ENCODE assay signal across 8 cellular contexts in genomic region chr15:51623386-51623938, GRCh38. TPM values are rescaled to one million over a fixed set of nuclear protein-coding genes. Genes with fewer than 3 reads are reported as not detected.
A peak's percentile ranks its signal among the peaks of the same experiment; 100 is the strongest.
DNase-seq lines count a peak whose midpoint lies in the region; ATAC-seq and TF ChIP-seq lines count a peak whose summit lies in the region.

No MANE protein-coding gene starts in this region.

- no peaks in the 10 kb centered on the region for H3K9me3 ChIP-seq in breast epithelium

- H3K4me1 ChIP-seq in breast epithelium, result no peaks in the 10 kb centered on the region

- no peaks in the 10 kb centered on the region for H3K27me3 ChIP-seq in breast epithelium

- peak overlapping the region; percentile 81 to 98 (median 89) for H3K4me3 ChIP-seq in breast epithelium

- H3K36me3 ChIP-seq in breast epithelium, result no peaks in the 10 kb centered on the region

- H3K27ac ChIP-seq in breast epithelium, result peak overlapping the region in 1 of 2 donors; percentile 71

- DNase-seq in DMS 273 (lab: John Stamatoyannopoulos, UW; ENCODE audit: unreplicated experiment) (peak; percentile 33), DMS 273 treated with DMSO at 0.1 percent for 48 hours (lab: John Stamatoyannopoulos, UW) (no peak), NCI-H526 treated with DMSO at 0.1 percent for 48 hours (lab: John Stamatoyannopoulos, UW) (peak; percentile 11), breast epithelium (ENCODE audit: low spot score in 2 of 2) (no peak), mucosa of gallbladder (ENCODE audit: low spot score) (peak; percentile 33)

- TF ChIP-seq CTCF in breast epithelium (IDR thresholded peaks at IDR 0.05), result no peak

- intact Hi-C loops in breast epithelium (cut with DNase I; ENCODE audit: low total_unique reads), result no loop called here

- no peak for TF ChIP-seq POLR2A in breast epithelium (IDR thresholded peaks at IDR 0.05)

- ATAC-seq in GM21528 (IDR thresholded peaks at IDR 0.05; ENCODE audit: low FRiP score, unreplicated experiment), result no peak
- ATAC-seq in HG03135 (IDR thresholded peaks at IDR 0.05; ENCODE audit: unreplicated experiment), result no peak
- no peak for ATAC-seq in HG03045 (IDR thresholded peaks at IDR 0.05; ENCODE audit: unreplicated experiment)

RNA-seq across cellular contexts. Expression of gene DMXL2, which starts 0.9 kb away (rescaled TPM):
- total RNA-seq in breast epithelium (10 to 100 TPM; 28.5 to 73.9 (median 36.4) TPM), mucosa of gallbladder (25.8 TPM)

RNA-seq across cellular contexts. Expression of gene SCG3, which starts 57.8 kb away (rescaled TPM):
- total RNA-seq in breast epithelium, result under 1 TPM in 1 of 3 donors, not detected in 2; 0.33 TPM
- total RNA-seq in mucosa of gallbladder, result 0.40 TPM

Comparison
In these comparisons a context has a peak if more than half of its experiments do, and no peak if none do; other contexts are left out.
1. DNase-seq: peak in DMS 273 (single experiment), NCI-H526 treated with DMSO at 0.1 percent for 48 hours (single experiment) and mucosa of gallbladder (single experiment); none in DMS 273 treated with DMSO at 0.1 percent for 48 hours (single experiment) and breast epithelium (0 of 2).